8 cellular contexts compared by ENCODE assay signal in genomic region chr21:36125513-36126121, GRCh38. TPM values are rescaled to one million over a fixed set of nuclear protein-coding genes. Genes with fewer than 3 reads are reported as not detected.
DNase-seq lines count a peak whose midpoint lies in the region; ATAC-seq and TF ChIP-seq lines count a peak whose summit lies in the region.

No MANE protein-coding gene starts in this region.

- TF ChIP-seq CTCF in DOHH2 (IDR thresholded peaks at IDR 0.05; ENCODE audit: low read depth, low read length, poor library complexity, severe bottlenecking), result peak; percentile 90
- peak; percentile 94 to 95 for TF ChIP-seq CTCF in right atrium auricular region (IDR thresholded peaks at IDR 0.05)

- H3K4me3 ChIP-seq in DOHH2 (ENCODE audit: low read length) (no peak overlapping the region), SJCRH30 (no peak overlapping the region), right atrium auricular region (no peak overlapping the region), skin epidermis (no peak overlapping the region)

- peaks cover 7% of the 10 kb centered on the region for H3K4me1 Mint-ChIP-seq in activated naive CD8-positive, alpha-beta T cell treated with anti-CD3 and anti-CD28 coated beads for 36 hours

- peaks cover 22% of the 10 kb centered on the region for H3K27me3 ChIP-seq in DOHH2 (ENCODE audit: control insufficient read depth, low read length)
- no peaks in the 10 kb centered on the region for H3K27me3 ChIP-seq in SJCRH30
- no peaks in the 10 kb centered on the region for H3K27me3 ChIP-seq in right atrium auricular region

- H3K36me3 ChIP-seq in DOHH2 (ENCODE audit: control insufficient read depth, low read length) (no peaks in the 10 kb centered on the region), SJCRH30 (no peaks in the 10 kb centered on the region), right atrium auricular region (no peaks in the 10 kb centered on the region)

- no peaks in the 10 kb centered on the region for H3K79me2 ChIP-seq in DOHH2 (ENCODE audit: control insufficient read depth, low read length)

- no peak overlapping the region for H3K4me2 ChIP-seq in DOHH2 (ENCODE audit: low read length)

- no peaks in the 10 kb centered on the region for H3K9me3 ChIP-seq in DOHH2 (ENCODE audit: control insufficient read depth, insufficient read depth, low read length)
- no peaks in the 10 kb centered on the region for H3K9me3 ChIP-seq in SJCRH30 (replicated peaks)
- H3K9me3 ChIP-seq in right atrium auricular region, result no peaks in the 10 kb centered on the region

- H3K4me1 ChIP-seq in DOHH2 (ENCODE audit: control insufficient read depth, low read length) (peaks cover 2% of the 10 kb centered on the region; the same call in 1 of the 2 replicates), SJCRH30 (peaks cover 8% of the 10 kb centered on the region), right atrium auricular region (peaks cover 0 to 17% of the 10 kb centered on the region in 2 donors)

- H3K9me3 Mint-ChIP-seq in activated naive CD8-positive, alpha-beta T cell treated with anti-CD3 and anti-CD28 coated beads for 36 hours, result no peaks in the 10 kb centered on the region

- H3K27ac Mint-ChIP-seq in activated naive CD8-positive, alpha-beta T cell treated with anti-CD3 and anti-CD28 coated beads for 36 hours, result no peak overlapping the region

- no peak overlapping the region for H3K4me3 Mint-ChIP-seq in activated naive CD8-positive, alpha-beta T cell treated with anti-CD3 and anti-CD28 coated beads for 36 hours

- H3K36me3 Mint-ChIP-seq in activated naive CD8-positive, alpha-beta T cell treated with anti-CD3 and anti-CD28 coated beads for 36 hours, result no peaks in the 10 kb centered on the region

- H3F3A ChIP-seq in DOHH2 (ENCODE audit: control insufficient read depth, insufficient read depth), result no peaks in the 10 kb centered on the region

- no peaks in the 10 kb centered on the region for H4K20me1 ChIP-seq in DOHH2 (ENCODE audit: control insufficient read depth, insufficient read depth, low read depth, low read length)

- no peaks in the 10 kb centered on the region for H3K9me2 ChIP-seq in DOHH2 (replicated peaks; ENCODE audit: control insufficient read depth, low read length)

- H3K27ac ChIP-seq in DOHH2 (ENCODE audit: low read depth, low read length) (no peak overlapping the region), SJCRH30 (no peak overlapping the region), right atrium auricular region (no peak overlapping the region), skin epidermis (peak overlapping the region in 18 of 21 experiments; percentile 43 to 84 (median 72))

- no peak for ATAC-seq in HG03095 (IDR thresholded peaks at IDR 0.05; ENCODE audit: unreplicated experiment)

- no peaks in the 10 kb centered on the region for H3K27me3 Mint-ChIP-seq in activated naive CD8-positive, alpha-beta T cell treated with anti-CD3 and anti-CD28 coated beads for 36 hours

- DNase-seq in Kasumi-1 (lab: John Stamatoyannopoulos, UW) (peak; percentile 52 to 66), SJCRH30 (peak; percentile 53 to 80), right atrium auricular region (ENCODE audit: low spot score) (peak; percentile 67), OCI-M2 (lab: John Stamatoyannopoulos, UW; ENCODE audit: unreplicated experiment) (no peak)
- peak; percentile 36 for DNase-seq in activated naive CD8-positive, alpha-beta T cell treated with anti-CD3 and anti-CD28 coated beads for 36 hours

RNA-seq across cellular contexts. Expression of gene CBR3, which starts 9.3 kb away (rescaled TPM):
- 2.2 and 2.4 TPM in 2 replicates for total RNA-seq in SJCRH30 (2014; rRNA removed; shearing (Covaris generic))
- total RNA-seq in activated naive CD8-positive, alpha-beta T cell treated with anti-CD3 and anti-CD28 coated beads for 36 hours, result 1 to 10 TPM; 9.5 to 9.7 TPM
- 1 to 10 TPM; 1.8 to 8.2 TPM for total RNA-seq in right atrium auricular region

RNA-seq across cellular contexts. Expression of gene DOP1B, which starts 31.0 kb away (rescaled TPM):
- 8.2 and 13.0 TPM in 2 replicates for total RNA-seq in SJCRH30 (2014; rRNA removed; shearing (Covaris generic))
- total RNA-seq in activated naive CD8-positive, alpha-beta T cell treated with anti-CD3 and anti-CD28 coated beads for 36 hours, result 10 to 100 TPM in 1 of 2 experiments, 1 to 10 TPM in 1; 9.9 to 10.9 TPM
- 1 to 10 TPM; 4.0 to 4.9 TPM for total RNA-seq in right atrium auricular region

RNA-seq across cellular contexts. Expression of gene CBR1, which starts 55.8 kb away (rescaled TPM):
- not detected in 2 replicates for total RNA-seq in SJCRH30 (2014; rRNA removed; shearing (Covaris generic))
- 10 to 100 TPM; 43.4 to 43.7 TPM for total RNA-seq in activated naive CD8-positive, alpha-beta T cell treated with anti-CD3 and anti-CD28 coated beads for 36 hours
- 100 to 1,000 TPM in 1 of 2 donors, 10 to 100 TPM in 1; 60.7 to 101 TPM for total RNA-seq in right atrium auricular region

Comparison
In these comparisons a context has a peak if more than half of its experiments do, and no peak if none do; other contexts are left out.
1. H3K27ac ChIP-seq: peak in skin epidermis (18 of 21); none in DOHH2 (single experiment), SJCRH30 (single experiment) and right atrium auricular region (0 of 2).
2. RNA of gene CBR1, which starts 55.8 kb away (total RNA-seq): 60.7 to 101 TPM in right atrium auricular region and 43.4 to 43.7 TPM in activated naive CD8-positive, alpha-beta T cell treated with anti-CD3 and anti-CD28 coated beads for 36 hours; not detected in SJCRH30; every median in the first group is over 10 times any median in the second.